1 cellular context compared by ENCODE assay signal in genomic region chr5:150448353-150448752, GRCh38.
TF ChIP-seq lines count a peak whose summit lies in the region.

No MANE protein-coding gene starts in this region.

TF ChIP-seq in HepG2, 621 proteins besides CTCF, POLR2A, EP300 and RAD21:
- 0 out of 2 replicates have a peak, but pooled peaks have one; percentile 49 for TF ChIP-seq ONECUT2 (CRISPR knock-in tag; IDR thresholded peaks at IDR 0.05)
- no peak for TF ChIP-seq ZNF337 (CRISPR knock-in tag; IDR thresholded peaks at IDR 0.05; ENCODE audit: borderline replicate concordance, low read depth)
- TF ChIP-seq GABPA (IDR thresholded peaks at IDR 0.05; ENCODE audit: low read depth, low read length), result no peak
- TF ChIP-seq GABPA (CRISPR knock-in tag; IDR thresholded peaks at IDR 0.05; ENCODE audit: low read depth), result peak; percentile 6; the same call in 1 of the 2 replicates
- TF ChIP-seq MEIS2 (CRISPR knock-in tag; IDR thresholded peaks at IDR 0.05), result no peak
- TF ChIP-seq RBFOX2 (IDR thresholded peaks at IDR 0.05; ENCODE audit: low read depth, low read length), result 0 out of 2 replicates have a peak, but pooled peaks have one; percentile 10
